ENCODE assay signal across 1 cellular context in the genomic region with DNA sequence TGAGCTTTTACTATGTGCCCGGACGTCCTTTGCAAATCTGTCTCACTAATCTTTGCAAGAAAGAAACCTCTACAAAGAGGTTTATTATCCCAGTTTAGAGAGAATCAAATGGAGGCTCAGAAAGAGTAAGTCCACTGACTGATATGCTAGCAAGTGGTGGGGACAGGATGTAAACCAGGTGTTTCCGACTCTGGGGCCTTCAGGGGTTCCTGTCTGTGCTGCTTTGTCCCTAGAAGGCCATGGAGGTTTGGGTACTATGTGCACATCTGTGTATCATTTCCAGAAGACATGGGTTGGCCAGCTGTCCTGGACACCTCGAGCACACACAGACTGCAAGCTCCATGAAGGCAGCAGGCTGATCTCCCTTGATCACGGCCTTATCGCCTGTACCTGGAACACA.
TF ChIP-seq lines count a peak whose summit lies in the region.

No MANE protein-coding gene starts in this region.

TF ChIP-seq in K562, 482 proteins besides CTCF, POLR2A, EP300 and RAD21:
- TF ChIP-seq ZFX (CRISPR knock-in tag; IDR thresholded peaks at IDR 0.05) (0 out of 2 replicates have a peak, but pooled peaks have one; percentile 11), ZNF507 (tag; conservative IDR thresholded peaks at IDR 0.05) (no peak), NEUROD1 (IDR thresholded peaks at IDR 0.05; ENCODE audit: borderline replicate concordance, low read depth, low read length, partially characterized antibody) (no peak), MCM7 (IDR thresholded peaks at IDR 0.05) (no peak), ZNF766 (CRISPR knock-in tag; conservative IDR thresholded peaks at IDR 0.05) (peak; percentile 83), SRSF9 (IDR thresholded peaks at IDR 0.05; ENCODE audit: borderline replicate concordance, low read depth, low read length) (no peak), CBX3 (IDR thresholded peaks at IDR 0.05; ENCODE audit: borderline replicate concordance in 1 of 2, low read length in 2 of 2) (0 out of 3 replicates have a peak, but pooled peaks of 1 of the 2 experiments have one; percentile 23), NONO (IDR thresholded peaks at IDR 0.05; ENCODE audit: low read depth in 2 of 2, low read length in 1 of 2) (no peak), ZNF316 (IDR thresholded peaks at IDR 0.05) (peak; percentile 82), ZBTB12 (CRISPR knock-in tag; IDR thresholded peaks at IDR 0.05) (no peak), TRIM24 (IDR thresholded peaks at IDR 0.05) (0 out of 4 replicates have a peak, but pooled peaks of 1 of the 2 experiments have one; percentile 22), PCBP2 (IDR thresholded peaks at IDR 0.05; ENCODE audit: low read depth, low read length, poor library complexity, severe bottlenecking) (no peak)
